Comparison of ENCODE assay signal across 38 cellular contexts in genomic region chr12:8420506-8420905, GRCh38. TPM values are rescaled to one million over a fixed set of nuclear protein-coding genes. Genes with fewer than 3 reads are reported as not detected.
"Had no signal": no experiment of that assay in that cellular context is flagged by ENCODE, and none has a peak within 500 bp of the region (broad histone marks: within the 10 kb centered on the region; RNA-seq: fewer than 3 reads in every experiment).

No MANE protein-coding gene starts in this region.

- H3K4me3 ChIP-seq: adrenal gland, body of pancreas, breast epithelium had no signal

- ATAC-seq: activated CD8-positive, alpha-beta T cell treated with anti-CD3 and anti-CD28 coated beads for 36 hours; activated naive CD4-positive, alpha-beta T cell treated with anti-CD3 and anti-CD28 coated beads, Interleukin-2, amount 50 U/mL, for 72 hours; activated T-cell treated with anti-CD3 and anti-CD28 coated beads, Interleukin-2, amount 50 U/mL, for 4 hours; activated T-cell treated with anti-CD3 and anti-CD28 coated beads, Interleukin-2, amount 50 U/mL, for 72 hours; activated T-helper 17 cell treated with anti-CD3 and anti-CD28 coated beads, Interleukin-2, amount 50 U/mL, for 72 hours; body of pancreas had no signal

- H3K36me3 ChIP-seq: adrenal gland, brain microvascular endothelial cell, breast epithelium had no signal

- H3K9me3 Mint-ChIP-seq: activated B cell treated with CpG ODN at 0.5 μM for 24 hours; activated CD4-positive, alpha-beta memory T cell treated with anti-CD3 and anti-CD28 coated beads for 36 hours; activated CD4-positive, alpha-beta T cell treated with anti-CD3 and anti-CD28 coated beads, Interleukin-2, amount 10 ng/mL, durations not matched to agents 24 days and 14 days; activated CD8-positive, alpha-beta T cell treated with anti-CD3 and anti-CD28 coated beads for 36 hours; activated naive CD4-positive, alpha-beta T cell treated with anti-CD3 and anti-CD28 coated beads for 36 hours; activated naive CD4-positive, alpha-beta T cell treated with anti-CD3 and anti-CD28 coated beads, Interleukin-2, amount 50 U/mL, for 72 hours; activated naive CD8-positive, alpha-beta T cell treated with anti-CD3 and anti-CD28 coated beads for 36 hours; activated T-cell treated with anti-CD3 and anti-CD28 coated beads, Interleukin-2, amount 50 U/mL, for 4 hours; activated T-cell treated with anti-CD3 and anti-CD28 coated beads, Interleukin-2, amount 50 U/mL, for 72 hours; activated T-helper 1 cell treated with anti-CD3 and anti-CD28 coated beads, Interleukin-12 subunit alpha, Interleukin-12 subunit beta, Interleukin-2, Interleukin-4 antibody, amounts not matched to agents 30 ng/mL and 10 ng/mL and 1 ng/mL, durations not matched to agents 14 hours and 24 hours and 36 hours; activated T-helper 17 cell treated with anti-CD3 and anti-CD28 coated beads, Interleukin-2, amount 50 U/mL, for 72 hours; T-helper 1 cell treated with Interleukin-12 subunit alpha and Interleukin-12 subunit beta and Interleukin-4 antibody, amounts not matched to agents 30 μg/mL and 1 μg/mL, for 36 hours; T-helper 2 cell treated with Interferon-gamma antibody and Interleukin-4, amounts not matched to agents 5 μg/mL and 100 μg/mL, for 36 hours had no signal

- H3K9me3 ChIP-seq: adrenal gland, body of pancreas, breast epithelium had no signal

- H3K4me1 Mint-ChIP-seq: activated B cell treated with CpG ODN at 0.5 μM for 24 hours; activated CD4-positive, alpha-beta T cell treated with anti-CD3 and anti-CD28 coated beads, Interleukin-2, amount 10 ng/mL, durations not matched to agents 24 days and 14 days; activated naive CD8-positive, alpha-beta T cell treated with anti-CD3 and anti-CD28 coated beads for 36 hours; activated T-helper 17 cell treated with anti-CD3 and anti-CD28 coated beads, Interleukin-2, amount 50 U/mL, for 72 hours had no signal

- DNase-seq: activated B cell treated with CpG ODN at 0.5 μM for 24 hours; activated CD4-positive, alpha-beta memory T cell treated with anti-CD3 and anti-CD28 coated beads for 36 hours; activated CD4-positive, alpha-beta T cell treated with anti-CD3 and anti-CD28 coated beads for 4 hours; activated CD4-positive, alpha-beta T cell treated with anti-CD3 and anti-CD28 coated beads, Interleukin-2, amount 10 ng/mL, durations not matched to agents 24 days and 14 days; activated CD4-positive, alpha-beta T cell treated with anti-CD3 and anti-CD28 coated beads, Interleukin-2, amount 50 U/mL, for 1 hour; activated CD4-positive, alpha-beta T cell treated with anti-CD3 and anti-CD28 coated beads, Interleukin-2, amount 50 U/mL, for 4 hours; activated CD4-positive, CD25-positive, alpha-beta regulatory T cell treated with anti-CD3 and anti-CD28 coated beads, Interleukin-2, amount 50 U/mL, for 72 hours; activated CD8-positive, alpha-beta memory T cell treated with anti-CD3 and anti-CD28 coated beads, Interleukin-2, amount 50 U/mL, for 4 hours; activated CD8-positive, alpha-beta T cell treated with anti-CD3 and anti-CD28 coated beads for 36 hours; activated effector memory CD4-positive, alpha-beta T cell treated with anti-CD3 and anti-CD28 coated beads, Interleukin-2, amount 50 U/mL, for 16 hours; activated gamma-delta T cell treated with Interleukin-2 at 50 U/mL for 16 hours; activated naive CD4-positive, alpha-beta T cell; activated naive CD4-positive, alpha-beta T cell treated with anti-CD3 and anti-CD28 coated beads for 36 hours; activated naive CD4-positive, alpha-beta T cell treated with anti-CD3 and anti-CD28 coated beads, Interleukin-2, amount 50 U/mL, for 16 hours; activated naive CD8-positive, alpha-beta T cell treated with anti-CD3 and anti-CD28 coated beads for 36 hours; activated T-cell treated with anti-CD3 and anti-CD28 coated beads for 4 hours; activated T-cell treated with anti-CD3 and anti-CD28 coated beads, Interleukin-2, amount 50 U/mL, for 1 hour; activated T-cell treated with anti-CD3 and anti-CD28 coated beads, Interleukin-2, amount 50 U/mL, for 4 hours; activated T-cell treated with anti-CD3 and anti-CD28 coated beads, Interleukin-2, amount 50 U/mL, for 72 hours; adrenal gland; amniotic stem cell; aorta; body of pancreas; brain microvascular endothelial cell; central memory CD4-positive, alpha-beta T cell; T-helper 1 cell; T-helper 2 cell; T-helper 9 cell had no signal

- H3K4me3 Mint-ChIP-seq: activated B cell treated with CpG ODN at 0.5 μM for 24 hours; activated CD4-positive, alpha-beta memory T cell treated with anti-CD3 and anti-CD28 coated beads for 36 hours; activated CD4-positive, alpha-beta T cell treated with anti-CD3 and anti-CD28 coated beads, Interleukin-2, amount 10 ng/mL, durations not matched to agents 24 days and 14 days; activated CD8-positive, alpha-beta T cell treated with anti-CD3 and anti-CD28 coated beads for 36 hours; activated naive CD4-positive, alpha-beta T cell treated with anti-CD3 and anti-CD28 coated beads for 36 hours; activated naive CD8-positive, alpha-beta T cell treated with anti-CD3 and anti-CD28 coated beads for 36 hours; activated T-cell treated with anti-CD3 and anti-CD28 coated beads, Interleukin-2, amount 50 U/mL, for 4 hours; activated T-cell treated with anti-CD3 and anti-CD28 coated beads, Interleukin-2, amount 50 U/mL, for 72 hours; activated T-helper 1 cell treated with anti-CD3 and anti-CD28 coated beads, Interleukin-12 subunit alpha, Interleukin-12 subunit beta, Interleukin-2, Interleukin-4 antibody, amounts not matched to agents 30 ng/mL and 10 ng/mL and 1 ng/mL, durations not matched to agents 14 hours and 24 hours and 36 hours; activated T-helper 17 cell treated with anti-CD3 and anti-CD28 coated beads, Interleukin-2, amount 50 U/mL, for 72 hours; T-helper 1 cell treated with Interleukin-12 subunit alpha and Interleukin-12 subunit beta and Interleukin-4 antibody, amounts not matched to agents 30 μg/mL and 1 μg/mL, for 36 hours; T-helper 2 cell treated with Interferon-gamma antibody and Interleukin-4, amounts not matched to agents 5 μg/mL and 100 μg/mL, for 36 hours had no signal

- H3K27me3 ChIP-seq: adrenal gland, body of pancreas, brain microvascular endothelial cell, breast epithelium had no signal

- H3K27ac ChIP-seq: adrenal gland, body of pancreas, brain microvascular endothelial cell, breast epithelium, VCaP had no signal

- H3K27me3 Mint-ChIP-seq: activated B cell treated with CpG ODN at 0.5 μM for 24 hours; activated CD4-positive, alpha-beta memory T cell treated with anti-CD3 and anti-CD28 coated beads for 36 hours; activated CD4-positive, alpha-beta T cell treated with anti-CD3 and anti-CD28 coated beads, Interleukin-2, amount 10 ng/mL, durations not matched to agents 24 days and 14 days; activated CD8-positive, alpha-beta T cell treated with anti-CD3 and anti-CD28 coated beads for 36 hours; activated naive CD8-positive, alpha-beta T cell treated with anti-CD3 and anti-CD28 coated beads for 36 hours; activated T-helper 17 cell treated with anti-CD3 and anti-CD28 coated beads, Interleukin-2, amount 50 U/mL, for 72 hours had no signal

- H3K36me3 Mint-ChIP-seq: activated CD4-positive, alpha-beta memory T cell treated with anti-CD3 and anti-CD28 coated beads for 36 hours; activated naive CD4-positive, alpha-beta T cell treated with anti-CD3 and anti-CD28 coated beads, Interleukin-2, amount 50 U/mL, for 72 hours; activated naive CD8-positive, alpha-beta T cell treated with anti-CD3 and anti-CD28 coated beads for 36 hours had no signal

- H3K27ac Mint-ChIP-seq: activated B cell treated with CpG ODN at 0.5 μM for 24 hours; activated CD4-positive, alpha-beta memory T cell treated with anti-CD3 and anti-CD28 coated beads for 36 hours; activated CD4-positive, alpha-beta T cell treated with anti-CD3 and anti-CD28 coated beads, Interleukin-2, amount 10 ng/mL, durations not matched to agents 24 days and 14 days; activated CD8-positive, alpha-beta T cell treated with anti-CD3 and anti-CD28 coated beads for 36 hours; activated naive CD4-positive, alpha-beta T cell treated with anti-CD3 and anti-CD28 coated beads for 36 hours; activated naive CD4-positive, alpha-beta T cell treated with anti-CD3 and anti-CD28 coated beads, Interleukin-2, amount 50 U/mL, for 72 hours; activated naive CD8-positive, alpha-beta T cell treated with anti-CD3 and anti-CD28 coated beads for 36 hours; activated T-cell treated with anti-CD3 and anti-CD28 coated beads, Interleukin-2, amount 50 U/mL, for 72 hours; activated T-helper 1 cell treated with anti-CD3 and anti-CD28 coated beads, Interleukin-12 subunit alpha, Interleukin-12 subunit beta, Interleukin-2, Interleukin-4 antibody, amounts not matched to agents 30 ng/mL and 10 ng/mL and 1 ng/mL, durations not matched to agents 14 hours and 24 hours and 36 hours; activated T-helper 17 cell treated with anti-CD3 and anti-CD28 coated beads, Interleukin-2, amount 50 U/mL, for 72 hours; T-helper 1 cell treated with Interleukin-12 subunit alpha and Interleukin-12 subunit beta and Interleukin-4 antibody, amounts not matched to agents 30 μg/mL and 1 μg/mL, for 36 hours; T-helper 2 cell treated with Interferon-gamma antibody and Interleukin-4, amounts not matched to agents 5 μg/mL and 100 μg/mL, for 36 hours had no signal

- H3K4me1 ChIP-seq: adrenal gland, body of pancreas, breast epithelium had no signal

RNA-seq across cellular contexts. Expression of gene CLEC6A, which starts 35.3 kb away (rescaled TPM):
- total RNA-seq: activated B cell treated with CpG ODN at 0.5 μM for 24 hours; activated CD4-positive, alpha-beta memory T cell treated with anti-CD3 and anti-CD28 coated beads for 36 hours; activated CD4-positive, alpha-beta T cell treated with anti-CD3 and anti-CD28 coated beads, Interleukin-2, amount 10 ng/mL, durations not matched to agents 24 days and 14 days; activated CD8-positive, alpha-beta memory T cell treated with anti-CD3 and anti-CD28 coated beads for 36 hours; activated CD8-positive, alpha-beta T cell treated with anti-CD3 and anti-CD28 coated beads for 36 hours; activated naive CD4-positive, alpha-beta T cell treated with anti-CD3 and anti-CD28 coated beads for 36 hours; activated naive CD4-positive, alpha-beta T cell treated with anti-CD3 and anti-CD28 coated beads, Interleukin-2, amount 50 U/mL, for 72 hours; activated naive CD8-positive, alpha-beta T cell treated with anti-CD3 and anti-CD28 coated beads for 36 hours; activated T-cell treated with anti-CD3 and anti-CD28 coated beads, Interleukin-2, amount 50 U/mL, for 4 hours; activated T-cell treated with anti-CD3 and anti-CD28 coated beads, Interleukin-2, amount 50 U/mL, for 72 hours; activated T-helper 1 cell treated with anti-CD3 and anti-CD28 coated beads, Interleukin-12 subunit alpha, Interleukin-12 subunit beta, Interleukin-2, Interleukin-4 antibody, amounts not matched to agents 30 ng/mL and 10 ng/mL and 1 ng/mL, durations not matched to agents 14 hours and 24 hours and 36 hours; activated T-helper 17 cell treated with anti-CD3 and anti-CD28 coated beads, Interleukin-2, amount 50 U/mL, for 72 hours; adrenal gland; aorta; astrocyte; body of pancreas; breast epithelium; cardiac septum had no signal
- polyA plus RNA-seq: adrenal gland, aorta had no signal
